Comparison of ENCODE assay signal across 8 cellular contexts in the genomic region with DNA sequence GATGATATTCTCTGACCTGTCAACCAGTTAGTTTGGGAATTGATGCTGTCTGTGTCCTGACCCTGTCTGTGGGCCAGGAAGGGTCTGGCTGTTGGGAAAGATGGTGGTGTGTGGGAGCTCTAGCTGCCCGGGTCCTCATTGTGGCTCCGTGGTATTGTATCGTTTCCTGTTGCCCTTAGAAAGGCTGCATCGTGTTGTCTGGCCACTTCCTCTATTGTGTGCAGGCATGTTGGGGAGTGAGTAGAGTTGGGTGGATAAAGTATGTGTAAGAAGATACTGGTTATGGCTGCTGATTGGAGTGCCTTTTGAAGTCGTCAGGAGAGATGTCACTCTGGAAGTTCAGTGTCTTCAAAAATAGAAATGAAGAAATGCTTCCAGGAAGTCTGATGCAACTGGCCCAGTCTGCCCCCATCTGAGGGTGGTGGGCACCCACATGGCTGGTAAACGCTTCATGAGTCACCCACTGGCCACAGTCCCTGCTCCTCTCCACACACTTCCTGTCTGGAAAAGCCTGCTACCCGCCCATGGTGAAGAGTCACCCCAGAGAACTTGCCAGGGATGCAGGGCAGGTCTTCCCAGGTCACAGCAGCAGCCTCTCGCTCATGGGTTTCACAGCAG.
DNase-seq lines count a peak whose midpoint lies in the region; ATAC-seq and TF ChIP-seq lines count a peak whose summit lies in the region.

No MANE protein-coding gene starts in this region.

- H3K4me1 ChIP-seq in RWPE2 (ENCODE audit: insufficient read depth, poor library complexity, severe bottlenecking) = peaks cover 31% of the 10 kb centered on the region

- peak; percentile 30 for ATAC-seq in HG02610 (IDR thresholded peaks at IDR 0.05; ENCODE audit: unreplicated experiment)
- ATAC-seq in RWPE2 (ENCODE audit: low read depth) = peak; percentile 94

- peak; percentile 49 for DNase-seq in COLO829 (ENCODE audit: low spot score)
- DNase-seq in RWPE2 (ENCODE audit: low spot score) = peak; percentile 95
- DNase-seq in amygdala (lab: John Stamatoyannopoulos, UW) = peak in 29 of 56 donors; percentile 6 to 84 (median 34)
- peak; percentile 28 to 64 for DNase-seq in hippocampal formation (lab: John Stamatoyannopoulos, UW)
- DNase-seq in stimulated activated CD4-positive, alpha-beta T cell treated with anti-CD3 and anti-CD28 coated beads, Interleukin-15, amount 100 ng/mL, for 1 hour (ENCODE audit: low read depth in 1 of 2, low spot score in 1 of 2) = peak; percentile 3 to 11
- DNase-seq in NCI-H128 (lab: John Stamatoyannopoulos, UW; ENCODE audit: unreplicated experiment) = no peak
- no peak for DNase-seq in cortex of kidney (lab: John Stamatoyannopoulos, UW)

- no peaks in the 10 kb centered on the region for H3K9me3 ChIP-seq in RWPE2 (ENCODE audit: severe bottlenecking)

- TF ChIP-seq CTCF in RWPE2 (IDR thresholded peaks at IDR 0.05; ENCODE audit: poor library complexity, severe bottlenecking) = no peak

- no peaks in the 10 kb centered on the region for H3K36me3 ChIP-seq in RWPE2 (ENCODE audit: low read depth)

- H3K27ac ChIP-seq in RWPE2 (ENCODE audit: poor library complexity, severe bottlenecking) = peak overlapping the region; percentile 96

- H3K27me3 ChIP-seq in RWPE2 (ENCODE audit: insufficient read depth, poor library complexity, severe bottlenecking) = no peaks in the 10 kb centered on the region

- no peak overlapping the region for H3K4me3 ChIP-seq in RWPE2 (ENCODE audit: severe bottlenecking)

Comparison
In these comparisons a context has a peak if more than half of its experiments do, and no peak if none do; other contexts are left out.
1. DNase-seq: peak in COLO829 (single experiment), RWPE2 (single experiment), amygdala (29 of 56), hippocampal formation (2 of 2) and stimulated activated CD4-positive, alpha-beta T cell treated with anti-CD3 and anti-CD28 coated beads, Interleukin-15, amount 100 ng/mL, for 1 hour (2 of 2); none in NCI-H128 (single experiment) and cortex of kidney (single experiment).